ENCODE assay signal across 7 cellular contexts in genomic region chr4:105661028-105661427, GRCh38.
"Had no signal": no experiment of that assay in that cellular context is flagged by ENCODE, and none has a peak within 500 bp of the region (broad histone marks: within the 10 kb centered on the region; RNA-seq: fewer than 3 reads in every experiment).

No MANE protein-coding gene starts in this region.

- H3K27ac ChIP-seq: GM23248, HL-60 had no signal

- H3K36me3 ChIP-seq: HAP-1 had no signal

- H3K9me3 ChIP-seq: HAP-1 had no signal

- FAIRE-seq: HepG2 had no signal

- H3K9ac ChIP-seq: GM23248 had no signal

- H2AFZ ChIP-seq: GM23248 had no signal

- DNase-seq: GM23248, GOT3, H7, KBM-7 had no signal

- ATAC-seq: HepG2 had no signal

- H3K4me1 ChIP-seq: HAP-1 had no signal

- H3K4me3 ChIP-seq: GM23248, HAP-1 had no signal
